In the genomic region with DNA sequence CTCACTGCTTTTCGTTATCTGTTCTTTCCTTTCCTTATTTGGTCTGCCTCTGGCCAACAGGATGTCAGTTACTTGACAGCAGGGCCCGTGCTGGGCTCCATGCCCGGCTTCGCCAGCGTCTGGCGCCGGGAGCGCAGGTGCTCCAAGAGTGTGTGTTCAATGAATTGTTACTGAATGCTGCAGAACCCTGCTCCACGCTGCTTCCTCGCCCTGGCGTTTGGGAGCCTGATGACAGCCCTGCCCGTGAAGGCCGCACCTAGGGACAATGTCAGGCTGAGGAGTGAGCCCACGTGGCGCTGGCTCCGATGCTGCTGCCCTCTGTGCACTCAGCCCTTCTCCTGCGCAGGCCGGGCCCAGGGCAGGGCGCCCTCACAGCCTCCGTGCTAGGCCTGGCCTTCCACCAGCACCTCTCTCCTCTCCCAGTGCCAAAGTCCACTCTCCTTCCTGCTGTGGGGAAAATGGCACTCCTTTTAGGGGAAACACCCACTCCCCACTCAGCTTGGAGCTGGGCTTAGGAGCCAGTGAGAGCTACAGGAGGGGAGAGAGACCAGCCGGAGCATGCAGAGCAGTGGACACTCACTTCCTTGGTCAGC, we compare ENCODE assay signal across 1 cellular context.
TF ChIP-seq lines count a peak whose summit lies in the region.

No MANE protein-coding gene starts in this region.

TF ChIP-seq in HepG2, 621 proteins besides CTCF, POLR2A, EP300 and RAD21 (continued from another document and continues in another):
- no peak for TF ChIP-seq THYN1 (CRISPR knock-in tag; IDR thresholded peaks at IDR 0.05; ENCODE audit: borderline replicate concordance, low read depth)
- no peak; the same call in 1 of the 2 replicates for TF ChIP-seq CCDC6 (CRISPR knock-in tag; IDR thresholded peaks at IDR 0.05)
- TF ChIP-seq, protein P1, sequence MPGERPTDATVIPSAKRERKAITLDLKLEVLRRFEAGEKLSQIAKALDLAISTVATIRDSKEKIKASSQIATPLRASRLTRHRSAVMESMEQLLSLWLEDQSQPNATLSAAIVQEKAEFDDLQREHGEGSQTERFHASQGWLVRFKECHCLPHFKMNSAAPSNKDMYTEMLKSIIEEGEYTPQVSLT (CRISPR knock-in tag; IDR thresholded peaks at IDR 0.05; ENCODE audit: borderline replicate concordance, low read depth) = no peak
- TF ChIP-seq, protein P2, sequence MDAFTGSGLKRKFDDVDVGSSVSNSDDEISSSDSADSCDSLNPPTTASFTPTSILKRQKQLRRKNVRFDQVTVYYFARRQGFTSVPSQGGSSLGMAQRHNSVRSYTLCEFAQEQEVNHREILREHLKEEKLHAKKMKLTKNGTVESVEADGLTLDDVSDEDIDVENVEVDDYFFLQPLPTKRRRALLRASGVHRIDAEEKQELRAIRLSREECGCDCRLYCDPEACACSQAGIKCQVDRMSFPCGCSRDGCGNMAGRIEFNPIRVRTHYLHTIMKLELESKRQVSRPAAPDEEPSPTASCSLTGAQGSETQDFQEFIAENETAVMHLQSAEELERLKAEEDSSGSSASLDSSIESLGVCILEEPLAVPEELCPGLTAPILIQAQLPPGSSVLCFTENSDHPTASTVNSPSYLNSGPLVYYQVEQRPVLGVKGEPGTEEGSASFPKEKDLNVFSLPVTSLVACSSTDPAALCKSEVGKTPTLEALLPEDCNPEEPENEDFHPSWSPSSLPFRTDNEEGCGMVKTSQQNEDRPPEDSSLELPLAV (CRISPR knock-in tag; conservative IDR thresholded peaks at IDR 0.05; ENCODE audit: low read depth) = no peak
- no peak for TF ChIP-seq CEBPB (IDR thresholded peaks at IDR 0.05; ENCODE audit: borderline replicate concordance, low read depth, low read length)
- TF ChIP-seq, protein P3, sequence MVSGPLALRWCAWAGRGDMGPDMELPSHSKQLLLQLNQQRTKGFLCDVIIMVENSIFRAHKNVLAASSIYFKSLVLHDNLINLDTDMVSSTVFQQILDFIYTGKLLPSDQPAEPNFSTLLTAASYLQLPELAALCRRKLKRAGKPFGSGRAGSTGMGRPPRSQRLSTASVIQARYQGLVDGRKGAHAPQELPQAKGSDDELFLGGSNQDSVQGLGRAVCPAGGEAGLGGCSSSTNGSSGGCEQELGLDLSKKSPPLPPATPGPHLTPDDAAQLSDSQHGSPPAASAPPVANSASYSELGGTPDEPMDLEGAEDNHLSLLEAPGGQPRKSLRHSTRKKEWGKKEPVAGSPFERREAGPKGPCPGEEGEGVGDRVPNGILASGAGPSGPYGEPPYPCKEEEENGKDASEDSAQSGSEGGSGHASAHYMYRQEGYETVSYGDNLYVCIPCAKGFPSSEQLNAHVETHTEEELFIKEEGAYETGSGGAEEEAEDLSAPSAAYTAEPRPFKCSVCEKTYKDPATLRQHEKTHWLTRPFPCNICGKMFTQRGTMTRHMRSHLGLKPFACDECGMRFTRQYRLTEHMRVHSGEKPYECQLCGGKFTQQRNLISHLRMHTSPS (CRISPR knock-in tag; IDR thresholded peaks at IDR 0.05; ENCODE audit: low read depth) = 0 out of 2 replicates have a peak, but pooled peaks have one; percentile 28
- 0 out of 2 replicates have a peak, but pooled peaks have one; percentile 21 for TF ChIP-seq PPARG (CRISPR knock-in tag; conservative IDR thresholded peaks at IDR 0.05)
- TF ChIP-seq SOX5 (CRISPR knock-in tag; IDR thresholded peaks at IDR 0.05; ENCODE audit: borderline replicate concordance) = 0 out of 2 replicates have a peak, but pooled peaks have one; percentile 10
- no peak for TF ChIP-seq MAZ (IDR thresholded peaks at IDR 0.05; ENCODE audit: borderline replicate concordance, low read depth, low read length)
- 0 out of 2 replicates have a peak, but pooled peaks have one; percentile 38 for TF ChIP-seq MAZ (CRISPR knock-in tag; IDR thresholded peaks at IDR 0.05; ENCODE audit: low read depth)
- TF ChIP-seq ZNF546 (CRISPR knock-in tag; conservative IDR thresholded peaks at IDR 0.05) = no peak
- TF ChIP-seq SNAPC2 (CRISPR knock-in tag; IDR thresholded peaks at IDR 0.05) = no peak
- peak; percentile 49 for TF ChIP-seq XRCC5 (optimal IDR thresholded peaks at IDR 0.05; ENCODE audit: low read length)
- TF ChIP-seq ZNF3 (CRISPR knock-in tag; IDR thresholded peaks at IDR 0.05) = no peak
- no peak for TF ChIP-seq SRY (CRISPR knock-in tag; IDR thresholded peaks at IDR 0.05)
- TF ChIP-seq, protein P4, sequence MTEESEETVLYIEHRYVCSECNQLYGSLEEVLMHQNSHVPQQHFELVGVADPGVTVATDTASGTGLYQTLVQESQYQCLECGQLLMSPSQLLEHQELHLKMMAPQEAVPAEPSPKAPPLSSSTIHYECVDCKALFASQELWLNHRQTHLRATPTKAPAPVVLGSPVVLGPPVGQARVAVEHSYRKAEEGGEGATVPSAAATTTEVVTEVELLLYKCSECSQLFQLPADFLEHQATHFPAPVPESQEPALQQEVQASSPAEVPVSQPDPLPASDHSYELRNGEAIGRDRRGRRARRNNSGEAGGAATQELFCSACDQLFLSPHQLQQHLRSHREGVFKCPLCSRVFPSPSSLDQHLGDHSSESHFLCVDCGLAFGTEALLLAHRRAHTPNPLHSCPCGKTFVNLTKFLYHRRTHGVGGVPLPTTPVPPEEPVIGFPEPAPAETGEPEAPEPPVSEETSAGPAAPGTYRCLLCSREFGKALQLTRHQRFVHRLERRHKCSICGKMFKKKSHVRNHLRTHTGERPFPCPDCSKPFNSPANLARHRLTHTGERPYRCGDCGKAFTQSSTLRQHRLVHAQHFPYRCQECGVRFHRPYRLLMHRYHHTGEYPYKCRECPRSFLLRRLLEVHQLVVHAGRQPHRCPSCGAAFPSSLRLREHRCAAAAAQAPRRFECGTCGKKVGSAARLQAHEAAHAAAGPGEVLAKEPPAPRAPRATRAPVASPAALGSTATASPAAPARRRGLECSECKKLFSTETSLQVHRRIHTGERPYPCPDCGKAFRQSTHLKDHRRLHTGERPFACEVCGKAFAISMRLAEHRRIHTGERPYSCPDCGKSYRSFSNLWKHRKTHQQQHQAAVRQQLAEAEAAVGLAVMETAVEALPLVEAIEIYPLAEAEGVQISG (CRISPR knock-in tag; IDR thresholded peaks at IDR 0.05) = peak; percentile 53
- TF ChIP-seq GRHL1 (CRISPR knock-in tag; conservative IDR thresholded peaks at IDR 0.05) = no peak
- no peak for TF ChIP-seq JUN (CRISPR knock-in tag; IDR thresholded peaks at IDR 0.05)
- TF ChIP-seq ZNF432 (CRISPR knock-in tag; IDR thresholded peaks at IDR 0.05; ENCODE audit: borderline replicate concordance) = no peak
- TF ChIP-seq ZSCAN9 (CRISPR knock-in tag; IDR thresholded peaks at IDR 0.05; ENCODE audit: borderline replicate concordance) = no peak
- no peak for TF ChIP-seq ZNF703 (CRISPR knock-in tag; IDR thresholded peaks at IDR 0.05; ENCODE audit: borderline replicate concordance)
- TF ChIP-seq RERE (CRISPR knock-in tag; IDR thresholded peaks at IDR 0.05; ENCODE audit: low read depth) = no peak
- TF ChIP-seq ZNF713 (CRISPR knock-in tag; IDR thresholded peaks at IDR 0.05) = no peak
- no peak for TF ChIP-seq ZFP62 (CRISPR knock-in tag; IDR thresholded peaks at IDR 0.05)
- no peak for TF ChIP-seq PRDM4 (CRISPR knock-in tag; IDR thresholded peaks at IDR 0.05; ENCODE audit: borderline replicate concordance)
- no peak for TF ChIP-seq EZH2 (conservative IDR thresholded peaks at IDR 0.05; ENCODE audit: low read depth, low read length)
- no peak for TF ChIP-seq SP2 (CRISPR knock-in tag; IDR thresholded peaks at IDR 0.05)
- no peak for TF ChIP-seq ZNF460 (CRISPR knock-in tag; IDR thresholded peaks at IDR 0.05; ENCODE audit: borderline replicate concordance)
- TF ChIP-seq ZNF234 (CRISPR knock-in tag; conservative IDR thresholded peaks at IDR 0.05) = no peak
- TF ChIP-seq SNAI1 (CRISPR knock-in tag; IDR thresholded peaks at IDR 0.05; ENCODE audit: borderline replicate concordance) = no peak
- TF ChIP-seq MXD4 (CRISPR knock-in tag; IDR thresholded peaks at IDR 0.05) = 0 out of 2 replicates have a peak, but pooled peaks have one; percentile 36
- no peak for TF ChIP-seq KAT2B (IDR thresholded peaks at IDR 0.05; ENCODE audit: borderline replicate concordance, low read depth, low read length)
- TF ChIP-seq NFE2L2 (IDR thresholded peaks at IDR 0.05; ENCODE audit: low read length) = no peak
- TF ChIP-seq FOXJ3 (CRISPR knock-in tag; IDR thresholded peaks at IDR 0.05; ENCODE audit: borderline replicate concordance) = no peak
- no peak for TF ChIP-seq ZNF83 (CRISPR knock-in tag; IDR thresholded peaks at IDR 0.05; ENCODE audit: borderline replicate concordance)
- TF ChIP-seq RARG (CRISPR knock-in tag; IDR thresholded peaks at IDR 0.05; ENCODE audit: low read depth) = no peak
- TF ChIP-seq U2AF1 (optimal IDR thresholded peaks at IDR 0.05; ENCODE audit: low read depth, low read length) = no peak
- TF ChIP-seq, protein P5, sequence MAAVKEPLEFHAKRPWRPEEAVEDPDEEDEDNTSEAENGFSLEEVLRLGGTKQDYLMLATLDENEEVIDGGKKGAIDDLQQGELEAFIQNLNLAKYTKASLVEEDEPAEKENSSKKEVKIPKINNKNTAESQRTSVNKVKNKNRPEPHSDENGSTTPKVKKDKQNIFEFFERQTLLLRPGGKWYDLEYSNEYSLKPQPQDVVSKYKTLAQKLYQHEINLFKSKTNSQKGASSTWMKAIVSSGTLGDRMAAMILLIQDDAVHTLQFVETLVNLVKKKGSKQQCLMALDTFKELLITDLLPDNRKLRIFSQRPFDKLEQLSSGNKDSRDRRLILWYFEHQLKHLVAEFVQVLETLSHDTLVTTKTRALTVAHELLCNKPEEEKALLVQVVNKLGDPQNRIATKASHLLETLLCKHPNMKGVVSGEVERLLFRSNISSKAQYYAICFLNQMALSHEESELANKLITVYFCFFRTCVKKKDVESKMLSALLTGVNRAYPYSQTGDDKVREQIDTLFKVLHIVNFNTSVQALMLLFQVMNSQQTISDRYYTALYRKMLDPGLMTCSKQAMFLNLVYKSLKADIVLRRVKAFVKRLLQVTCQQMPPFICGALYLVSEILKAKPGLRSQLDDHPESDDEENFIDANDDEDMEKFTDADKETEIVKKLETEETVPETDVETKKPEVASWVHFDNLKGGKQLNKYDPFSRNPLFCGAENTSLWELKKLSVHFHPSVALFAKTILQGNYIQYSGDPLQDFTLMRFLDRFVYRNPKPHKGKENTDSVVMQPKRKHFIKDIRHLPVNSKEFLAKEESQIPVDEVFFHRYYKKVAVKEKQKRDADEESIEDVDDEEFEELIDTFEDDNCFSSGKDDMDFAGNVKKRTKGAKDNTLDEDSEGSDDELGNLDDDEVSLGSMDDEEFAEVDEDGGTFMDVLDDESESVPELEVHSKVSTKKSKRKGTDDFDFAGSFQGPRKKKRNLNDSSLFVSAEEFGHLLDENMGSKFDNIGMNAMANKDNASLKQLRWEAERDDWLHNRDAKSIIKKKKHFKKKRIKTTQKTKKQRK (IDR thresholded peaks at IDR 0.05; ENCODE audit: low read length) = no peak
- no peak for TF ChIP-seq RARA (CRISPR knock-in tag; IDR thresholded peaks at IDR 0.05)
